In genomic region chr11:46243796-46244109, GRCh38 we compare ENCODE assay signal across 8 cellular contexts. TPM values are rescaled to one million over a fixed set of nuclear protein-coding genes. Genes with fewer than 3 reads are reported as not detected.
DNase-seq lines count a peak whose midpoint lies in the region; ATAC-seq and TF ChIP-seq lines count a peak whose summit lies in the region.

No MANE protein-coding gene starts in this region.

- no peak for ATAC-seq in GM19467 (IDR thresholded peaks at IDR 0.05; ENCODE audit: unreplicated experiment)
- no peak for ATAC-seq in GM21619 (IDR thresholded peaks at IDR 0.05; ENCODE audit: unreplicated experiment)
- no peak for ATAC-seq in HG02623 (IDR thresholded peaks at IDR 0.05; ENCODE audit: unreplicated experiment)
- no peak for ATAC-seq in HG03571 (IDR thresholded peaks at IDR 0.05; ENCODE audit: unreplicated experiment)

- 35% methylated on average over 8 of the region's 8 CpGs for WGBS in mammary epithelial cell (ENCODE audit: low coverage, missing lambda C conversion rate)

- H2AFZ ChIP-seq in mammary epithelial cell (ENCODE audit: low read depth, low read length), result peak overlapping the region; percentile 95

- no peaks in the 10 kb centered on the region for H4K20me1 ChIP-seq in mammary epithelial cell (ENCODE audit: insufficient read depth, low read length)

- TSS peak; percentile 89 for BruUV-seq in mammary epithelial cell (replicated peaks; lab: Mats Ljungman, UMichigan)

- dilution Hi-C loops in mammary epithelial cell (cut with HindIII; ENCODE audit: low sequenced_read_pairs), result loop anchor here (5.0 kb wide), 1 partner anchor 74 kb away; no protein-coding TSS in a partner anchor

- H3K9me3 ChIP-seq in HUES48 (ENCODE audit: control insufficient read depth, insufficient read depth, low read length) (no peaks in the 10 kb centered on the region), mammary epithelial cell (replicated peaks; ENCODE audit: insufficient read depth, low read length) (no peaks in the 10 kb centered on the region), mononuclear cell (ENCODE audit: low read depth, low read length) (no peaks in the 10 kb centered on the region)

- intact Hi-C loops in mammary epithelial cell (cut with micrococcal nuclease), result loop anchor here (2.0 kb wide), 1 partner anchor 397 kb away; the partner anchor contains the start of gene CRY2

- H3K9ac ChIP-seq in HUES48 (ENCODE audit: low read depth, low read length) (peak overlapping the region; percentile 79), mammary epithelial cell (ENCODE audit: insufficient read depth, low read length) (peak overlapping the region; percentile 63)

- H3K79me2 ChIP-seq in mammary epithelial cell (ENCODE audit: insufficient read depth, low read length), result no peaks in the 10 kb centered on the region

- no peaks in the 10 kb centered on the region for H3K36me3 ChIP-seq in HUES48 (ENCODE audit: control insufficient read depth, insufficient read depth, low read length)
- H3K36me3 ChIP-seq in mammary epithelial cell (ENCODE audit: insufficient read depth, low read length), result no peaks in the 10 kb centered on the region

- TF ChIP-seq CTCF in 22Rv1 (IDR thresholded peaks at IDR 0.05), result no peak
- TF ChIP-seq CTCF in mammary epithelial cell (conservative IDR thresholded peaks at IDR 0.05 in 1 of 2, IDR thresholded peaks at IDR 0.05 in 1 of 2; ENCODE audit: extremely low read depth in 1 of 2, insufficient read depth in 1 of 2, low read depth in 1 of 2, low read length in 2 of 2), result no peak

- H3K27me3 ChIP-seq in HUES48 (ENCODE audit: control insufficient read depth, insufficient read depth, low read length) (peaks cover 2% of the 10 kb centered on the region), mammary epithelial cell (ENCODE audit: insufficient read depth, low read length) (no peaks in the 10 kb centered on the region), mononuclear cell (ENCODE audit: insufficient read depth, low read length) (peaks cover 2% of the 10 kb centered on the region)

- in situ Hi-C loops in mammary epithelial cell (cut with MboI; ENCODE audit: low sequenced_read_pairs in 2 of 2), result loop anchor here in 1 of 2 donors (10.0 kb wide), 1 partner anchor 281 kb away; no protein-coding TSS in a partner anchor

- DNase-seq in mammary epithelial cell, result no peak

- H3K4me2 ChIP-seq in mammary epithelial cell (ENCODE audit: insufficient read depth, low read depth, low read length), result peak overlapping the region; percentile 98

- H3K4me1 ChIP-seq in HUES48 (ENCODE audit: control insufficient read depth, insufficient read depth, low read length) (peaks cover 35% of the 10 kb centered on the region), mammary epithelial cell (ENCODE audit: insufficient read depth, low read length) (peaks cover 34% of the 10 kb centered on the region), mononuclear cell (ENCODE audit: insufficient read depth, low read length) (peaks cover 22% of the 10 kb centered on the region)

- peak overlapping the region; percentile 91 for H3K27ac ChIP-seq in 22Rv1
- peak overlapping the region; percentile 97 for H3K27ac ChIP-seq in HUES48 (ENCODE audit: low read depth, low read length)
- peak overlapping the region; percentile 87 for H3K27ac ChIP-seq in mammary epithelial cell (ENCODE audit: insufficient read depth, low read depth, low read length)

- CTCF ChIA-PET in mammary epithelial cell (lab: Charles Lee; ENCODE audit: low non-redundant PET), result interaction anchor here (0.7 kb wide), 1 partner anchor 320 kb away, joined by 3 read pairs; no protein-coding TSS in a partner anchor

- peak overlapping the region; percentile 68 for H3K4me3 ChIP-seq in HUES48 (ENCODE audit: low read depth, low read length)
- H3K4me3 ChIP-seq in mammary epithelial cell (replicated peaks in 1 of 3; ENCODE audit: insufficient read depth in 1 of 3, low read depth in 2 of 3, low read length in 3 of 3), result peak overlapping the region; percentile 29 to 52 (median 52)
- H3K4me3 ChIP-seq in mononuclear cell (ENCODE audit: low read length), result peak overlapping the region; percentile 41

RNA-seq across cellular contexts. Expression of gene CREB3L1, which starts 33.7 kb away (rescaled TPM):
- total RNA-seq in mammary epithelial cell, result under 1 TPM in 1 of 2 donors, not detected in 1; 0.17 TPM
- polyA plus RNA-seq in mammary epithelial cell, result not detected
- polyA minus RNA-seq in mammary epithelial cell, result not detected
- 0.10 TPM for total RNA-seq in mononuclear cell
